In the genomic region with DNA sequence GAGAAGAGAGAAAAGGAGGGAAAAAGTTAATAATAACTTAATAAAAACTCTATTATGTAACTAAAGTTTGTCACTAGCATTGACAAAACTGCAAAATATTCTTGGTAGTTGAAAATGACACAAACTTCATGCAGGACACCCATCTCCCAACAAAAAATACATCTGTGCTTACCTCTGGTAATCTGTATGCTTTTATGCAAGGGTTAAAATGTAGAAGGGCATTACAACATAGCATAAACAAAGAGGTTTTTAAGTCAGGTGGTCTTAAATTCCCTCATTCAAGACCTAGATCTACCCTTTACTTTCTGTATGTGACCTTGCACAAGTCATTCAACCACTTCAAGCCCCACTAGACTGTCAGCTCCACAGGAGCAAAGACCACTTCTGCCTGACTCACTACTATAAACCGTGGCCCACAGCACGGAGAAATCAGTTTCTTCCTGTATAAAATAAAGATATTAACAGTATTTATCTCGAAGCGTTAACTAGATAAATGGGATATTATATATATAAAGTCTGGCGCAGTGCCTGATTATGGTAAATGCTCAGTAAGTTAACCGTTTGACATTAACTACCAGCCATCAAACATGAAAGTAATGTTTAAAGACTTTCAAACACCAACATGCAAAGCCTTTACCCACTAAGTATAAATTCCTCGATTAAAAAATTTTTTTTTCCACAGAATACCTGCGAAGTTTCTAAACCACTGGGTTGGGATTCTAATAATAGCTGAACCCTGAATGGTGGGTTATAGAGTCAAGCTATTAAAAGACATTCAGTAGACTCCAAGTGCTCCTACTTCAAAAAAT, we compare ENCODE assay signal across 8 cellular contexts. TPM values are rescaled to one million over a fixed set of nuclear protein-coding genes. Genes with fewer than 3 reads are reported as not detected.
DNase-seq lines count a peak whose midpoint lies in the region; ATAC-seq, FAIRE-seq and TF ChIP-seq lines count a peak whose summit lies in the region.

No MANE protein-coding gene starts in this region.

- 50% methylated on average over 8 of the region's 8 CpGs; no CpG with 5 or more reads in 1 of the 2 experiments for WGBS in endodermal cell (ENCODE audit: insufficient coverage in 1 of 2, insufficient read length in 1 of 2), 2 experiments

- H3K4me3 ChIP-seq in PC-3 (ENCODE audit: low read length) (peak overlapping the region; percentile 81), endodermal cell (ENCODE audit: low read length) (peak overlapping the region; percentile 89), neutrophil (ENCODE audit: low read depth in 1 of 2, low read length in 1 of 2) (peak overlapping the region; percentile 87 to 94)

- peaks cover 20% of the 10 kb centered on the region for H3K9me3 Mint-ChIP-seq in endodermal cell

- POLR2A ChIA-PET in PC-3 (lab: Charles Lee; ENCODE audit: unreplicated experiment), result no interaction called here

- peak overlapping the region; percentile 28 for H3K9ac ChIP-seq in PC-3 (ENCODE audit: low read length)
- H3K9ac ChIP-seq in endodermal cell (ENCODE audit: extremely low read depth, low read length, poor library complexity, severe bottlenecking), result peak overlapping the region; percentile 36

- H3K36me3 Mint-ChIP-seq in endodermal cell (ENCODE audit: low read depth), result peaks cover 13% of the 10 kb centered on the region

- no peaks in the 10 kb centered on the region for H4K20me1 ChIP-seq in PC-3 (ENCODE audit: low read length)

- CTCF ChIA-PET in PC-3 (lab: Charles Lee), result no interaction called here

- ATAC-seq in PC-3 (no peak), GM21717 (IDR thresholded peaks at IDR 0.05; ENCODE audit: unreplicated experiment) (no peak), HG02973 (IDR thresholded peaks at IDR 0.05; ENCODE audit: unreplicated experiment) (no peak)

- H3K27me3 ChIP-seq in PC-3 (ENCODE audit: low read length) (no peaks in the 10 kb centered on the region), endodermal cell (ENCODE audit: control insufficient read depth, insufficient read depth, low read length, poor library complexity, severe bottlenecking) (no peaks in the 10 kb centered on the region), neutrophil (no peaks in the 10 kb centered on the region)

- DNase-seq in GM18507 (ENCODE audit: extremely low spot score, insufficient read length, low read depth), result no peak
- peak; percentile 26 for DNase-seq in PC-3
- DNase-seq in endodermal cell, result no peak
- no peak for DNase-seq in NCI-H146 (lab: John Stamatoyannopoulos, UW)
- no peak for DNase-seq in iPS-NIHi7 (ENCODE audit: extremely low spot score)

- intact Hi-C loops in PC-3 (cut with micrococcal nuclease), result loop anchor here (10.0 kb wide), 1 partner anchor 1035 kb away; no protein-coding TSS in a partner anchor

- H3K27me3 Mint-ChIP-seq in endodermal cell (ENCODE audit: insufficient read depth), result no peaks in the 10 kb centered on the region

- no peaks in the 10 kb centered on the region for H3K9me2 ChIP-seq in PC-3 (replicated peaks; ENCODE audit: low read length)

- peaks cover 41% of the 10 kb centered on the region for H3K79me2 ChIP-seq in PC-3 (ENCODE audit: low read length)

- TSS peak; percentile 33 for BruUV-seq in PC-3 (replicated peaks; lab: Mats Ljungman, UMichigan)

- no peak overlapping the region for H3K27ac Mint-ChIP-seq in endodermal cell

- H3K4me1 ChIP-seq in PC-3 (ENCODE audit: insufficient read depth, low read length), result peaks cover 24% of the 10 kb centered on the region
- H3K4me1 ChIP-seq in endodermal cell (ENCODE audit: control insufficient read depth, insufficient read depth, low read length), result no peaks in the 10 kb centered on the region
- H3K4me1 ChIP-seq in neutrophil (ENCODE audit: control insufficient read depth in 1 of 2, insufficient read depth in 1 of 2, low read depth in 1 of 2, low read length in 1 of 2), result peaks cover 32 to 40% of the 10 kb centered on the region in 2 experiments

- H3K36me3 ChIP-seq in PC-3 (ENCODE audit: low read depth, low read length) (peaks cover 7% of the 10 kb centered on the region; the same call in 1 of the 2 replicates), endodermal cell (ENCODE audit: control insufficient read depth, insufficient read depth, low read length) (no peaks in the 10 kb centered on the region), neutrophil (no peaks in the 10 kb centered on the region)

- no peaks in the 10 kb centered on the region for H3F3A ChIP-seq in PC-3 (ENCODE audit: low read length, unreplicated experiment)

- H3K4me1 Mint-ChIP-seq in endodermal cell, result peaks cover 18% of the 10 kb centered on the region

- TF ChIP-seq CTCF in PC-3 (conservative IDR thresholded peaks at IDR 0.05; ENCODE audit: low read depth, low read length), result no peak
- no peak for TF ChIP-seq CTCF in endodermal cell (conservative IDR thresholded peaks at IDR 0.05)
- TF ChIP-seq CTCF in neutrophil (IDR thresholded peaks at IDR 0.05), result no peak

- H2AFZ ChIP-seq in PC-3 (ENCODE audit: low read length), result peak overlapping the region; percentile 76

- peak overlapping the region; percentile 82 for H3K4me2 ChIP-seq in PC-3 (ENCODE audit: low read length)

- FAIRE-seq in GM18507 (lab: Jason Lieb, UNC), result peak; percentile 41

- 0 out of 2 replicates have a peak, but pooled peaks cover 5% of the 10 kb centered on the region for H3K9me3 ChIP-seq in PC-3 (ENCODE audit: low read length)
- peaks cover 25% of the 10 kb centered on the region for H3K9me3 ChIP-seq in endodermal cell (ENCODE audit: control insufficient read depth, low read length)
- H3K9me3 ChIP-seq in neutrophil, result no peaks in the 10 kb centered on the region

- peak overlapping the region; percentile 77 for H3K4me3 Mint-ChIP-seq in endodermal cell

- H3K27ac ChIP-seq in PC-3 (ENCODE audit: low read length), result no peak overlapping the region
- no peak overlapping the region for H3K27ac ChIP-seq in endodermal cell (ENCODE audit: low read depth, low read length)
- peak overlapping the region; percentile 96 for H3K27ac ChIP-seq in neutrophil

RNA-seq across cellular contexts. Expression of gene FBXL17, which starts 2.0 kb away (rescaled TPM):
- total RNA-seq in PC-3 (2014; rRNA removed) (8.8 and 10.6 TPM in 2 replicates), endodermal cell (1 to 10 TPM; 7.4 to 8.6 TPM)
- 10.4 TPM for polyA plus RNA-seq in endodermal cell (2013, experiment 1 of 2)
- 7.5 TPM for polyA plus RNA-seq in endodermal cell (2013, experiment 2 of 2)
